9 cellular contexts compared by ENCODE assay signal in the genomic region with DNA sequence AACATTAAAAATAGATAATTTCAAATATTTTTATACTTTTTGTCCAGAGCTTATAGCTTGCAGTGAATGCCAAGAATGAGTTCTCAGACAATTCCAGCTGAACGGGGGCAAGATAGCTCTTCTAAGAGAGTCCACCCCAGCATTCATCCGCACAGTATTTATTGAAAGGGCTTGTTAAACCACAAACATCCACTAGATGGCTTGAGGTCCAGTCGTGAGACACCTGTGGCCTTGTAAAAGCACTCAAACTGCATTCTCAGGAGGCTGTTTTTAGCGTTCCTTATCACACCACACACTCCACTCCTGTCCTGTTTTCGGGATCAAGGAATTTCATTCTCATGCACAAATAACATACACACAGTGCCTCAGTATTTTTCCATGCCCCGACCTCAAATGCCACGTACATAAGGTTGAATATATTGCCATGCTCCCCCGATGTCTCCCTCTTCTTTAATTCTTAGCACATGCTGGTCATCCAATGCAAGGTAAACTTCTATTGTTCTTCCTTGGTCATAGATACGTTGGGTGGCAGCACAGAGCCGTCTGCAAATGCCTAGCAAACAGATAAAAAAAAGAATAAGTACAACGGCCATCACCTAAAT. TPM values are rescaled to one million over a fixed set of nuclear protein-coding genes. Genes with fewer than 3 reads are reported as not detected.
DNase-seq lines count a peak whose midpoint lies in the region; ATAC-seq and TF ChIP-seq lines count a peak whose summit lies in the region.
"Had no signal": no experiment of that assay in that cellular context is flagged by ENCODE, and none has a peak within 500 bp of the region (broad histone marks: within the 10 kb centered on the region; RNA-seq: fewer than 3 reads in every experiment).

No MANE protein-coding gene starts in this region.

- RAD21 ChIA-PET in HCT116 (lab: Charles Lee; ENCODE audit: low non-redundant PET in 1 of 2, low total read pairs in 2 of 2, uncharacterized antibody in 2 of 2, unreplicated experiment in 2 of 2) = no interaction called here

- H3K27ac ChIP-seq in HCT116 (ENCODE audit: low read depth, low read length) = no peak overlapping the region
- H3K27ac ChIP-seq in parathyroid adenoma = no peak overlapping the region
- H3K27ac ChIP-seq: SJSA1 had no signal

- H3K9me2 ChIP-seq in HCT116 (ENCODE audit: insufficient read depth) = no peaks in the 10 kb centered on the region

- no peaks in the 10 kb centered on the region for H4K20me1 ChIP-seq in HCT116 (ENCODE audit: insufficient read depth)

- H3K9me3 ChIP-seq in HCT116 (ENCODE audit: control insufficient read depth in 1 of 2, insufficient read depth in 1 of 2, low read depth in 1 of 2, low read length in 2 of 2) (no peaks in the 10 kb centered on the region), parathyroid adenoma (ENCODE audit: control insufficient read depth, low read length) (no peaks in the 10 kb centered on the region)
- H3K9me3 ChIP-seq: SJSA1 had no signal

- H2AFZ ChIP-seq in HCT116 (ENCODE audit: low read depth, low read length, poor library complexity, severe bottlenecking) = no peak overlapping the region
- no peak overlapping the region for H2AFZ ChIP-seq in parathyroid adenoma

- POLR2A ChIA-PET in HCT116 (lab: Charles Lee) = no interaction called here

- H3K4me2 ChIP-seq in HCT116 (ENCODE audit: low read length) (no peak overlapping the region), parathyroid adenoma (ENCODE audit: low read length) (no peak overlapping the region)

- H3K36me3 ChIP-seq in HCT116 (ENCODE audit: control insufficient read depth in 1 of 2, insufficient read depth in 2 of 2, low read length in 2 of 2) (peaks cover 16 to 22% of the 10 kb centered on the region in 2 experiments; a peak in 3 of 4 replicates), parathyroid adenoma (ENCODE audit: control insufficient read depth, insufficient read depth, low read length) (no peaks in the 10 kb centered on the region)

- ATAC-seq in HCT116 (peak; percentile 82), GM19324 (IDR thresholded peaks at IDR 0.05; ENCODE audit: low FRiP score, unreplicated experiment) (no peak), GM18505 (IDR thresholded peaks at IDR 0.05; ENCODE audit: unreplicated experiment) (no peak), HG02678 (IDR thresholded peaks at IDR 0.05; ENCODE audit: unreplicated experiment) (no peak)

- no TSS peak for BruUV-seq in HCT116 (replicated peaks; lab: Mats Ljungman, UMichigan)

- no peak; the same call in 1 of the 2 replicates for TF ChIP-seq RAD21 in HCT116 (IDR thresholded peaks at IDR 0.05; ENCODE audit: low read depth)

- H3K9ac ChIP-seq in HCT116 (ENCODE audit: low read length) (no peak overlapping the region), parathyroid adenoma (no peak overlapping the region)

- H3K4me1 ChIP-seq in HCT116 (ENCODE audit: control insufficient read depth in 1 of 2, insufficient read depth in 2 of 2, low read length in 2 of 2) (no peaks in the 10 kb centered on the region), parathyroid adenoma (no peaks in the 10 kb centered on the region)
- H3K4me1 ChIP-seq: SJSA1 had no signal

- H3K4me3 ChIP-seq in HCT116 (replicated peaks in 1 of 2; ENCODE audit: low read depth in 1 of 2, low read length in 2 of 2) (no peak overlapping the region), parathyroid adenoma (ENCODE audit: low read depth, low read length) (no peak overlapping the region)
- H3K4me3 ChIP-seq: SJSA1 had no signal

- H3K79me2 ChIP-seq in HCT116 (ENCODE audit: insufficient read depth, low read length) = no peaks in the 10 kb centered on the region
- peaks cover 3% of the 10 kb centered on the region for H3K79me2 ChIP-seq in parathyroid adenoma

- peak; percentile 18 to 53 (median 47); a peak in 5 of 6 replicates for TF ChIP-seq CTCF in HCT116 (IDR thresholded peaks at IDR 0.05 in 2 of 3, conservative IDR thresholded peaks at IDR 0.05 in 1 of 3; ENCODE audit: borderline replicate concordance in 1 of 3, insufficient read depth in 1 of 3, low read depth in 2 of 3, low read length in 2 of 3)
- peak; percentile 52 for TF ChIP-seq CTCF in parathyroid adenoma (IDR thresholded peaks at IDR 0.05)

- TF ChIP-seq POLR2A in HCT116 (IDR thresholded peaks at IDR 0.05; ENCODE audit: borderline replicate concordance, extremely low read depth, insufficient read depth, insufficient read length) (no peak), erythroblast (IDR thresholded peaks at IDR 0.05; ENCODE audit: low read length) (no peak), GM18505 (IDR thresholded peaks at IDR 0.05; ENCODE audit: borderline replicate concordance, extremely low read depth, insufficient read depth, insufficient read length) (no peak)

- intact Hi-C loops in HCT116 (cut with micrococcal nuclease) = loop anchor here (10.0 kb wide), 1 partner anchor 331 kb away; no protein-coding TSS in a partner anchor

- H3K27me3 ChIP-seq in HCT116 (ENCODE audit: insufficient read depth, low read length) (no peaks in the 10 kb centered on the region), parathyroid adenoma (ENCODE audit: control insufficient read depth, insufficient read depth, low read length) (no peaks in the 10 kb centered on the region)
- H3K27me3 ChIP-seq: SJSA1 had no signal

- CTCF ChIA-PET in HCT116 (lab: Charles Lee) = interaction anchor here (0.8 to 1.7 kb wide), 6 partner anchors 10 to 278 kb away, joined by 3 to 24 read pairs (median 3); no protein-coding TSS in a partner anchor

- DNase-seq in DMS114 treated with DMSO at 0.1 percent for 48 hours (lab: John Stamatoyannopoulos, UW; ENCODE audit: unreplicated experiment) (peak; percentile 6), HCT116 (ENCODE audit: low read depth, low spot score) (peak; percentile 18), NCI-H82 treated with DMSO at 0.1 percent for 48 hours (lab: John Stamatoyannopoulos, UW; ENCODE audit: unreplicated experiment) (peak; percentile 18), erythroblast (lab: John Stamatoyannopoulos, UW) (peak; percentile 35 to 58)

TF ChIP-seq in HCT116, 20 proteins besides CTCF, POLR2A, EP300 and RAD21:
- TF ChIP-seq POLR2AphosphoS5 (IDR thresholded peaks at IDR 0.05; ENCODE audit: low read depth, low read length) (no peak), SRF (IDR thresholded peaks at IDR 0.05; ENCODE audit: low read depth) (no peak), YY1 (IDR thresholded peaks at IDR 0.05; ENCODE audit: extremely low read depth, insufficient replicate concordance, low read depth, low read length) (no peak), EZH2phosphoT487 (IDR thresholded peaks at IDR 0.05; ENCODE audit: borderline replicate concordance) (no peak), ZNF274 (IDR thresholded peaks at IDR 0.05; ENCODE audit: low read depth, low read length) (no peak), ELF1 (IDR thresholded peaks at IDR 0.05; ENCODE audit: borderline replicate concordance, low read depth) (no peak), CBX3 (IDR thresholded peaks at IDR 0.05; ENCODE audit: low read depth) (no peak)
- TF ChIP-seq, protein P1, sequence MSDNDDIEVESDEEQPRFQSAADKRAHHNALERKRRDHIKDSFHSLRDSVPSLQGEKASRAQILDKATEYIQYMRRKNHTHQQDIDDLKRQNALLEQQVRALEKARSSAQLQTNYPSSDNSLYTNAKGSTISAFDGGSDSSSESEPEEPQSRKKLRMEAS (IDR thresholded peaks at IDR 0.05) = no peak

RNA-seq across cellular contexts. Expression of a gene that starts 47.4 kb away (rescaled TPM):
- 80.4 TPM for total RNA-seq in HCT116 (2021; ENCODE audit: unreplicated experiment)
- polyA plus RNA-seq in HCT116 (2012) = 18.5 and 26.7 TPM in 2 replicates
